8 cellular contexts compared by ENCODE assay signal in genomic region chr6:159788276-159788675, GRCh38. TPM values are rescaled to one million over a fixed set of nuclear protein-coding genes. Genes with fewer than 3 reads are reported as not detected.
A peak's percentile ranks its signal among the peaks of the same experiment; 100 is the strongest.
DNase-seq lines count a peak whose midpoint lies in the region; ATAC-seq, FAIRE-seq and TF ChIP-seq lines count a peak whose summit lies in the region.

No MANE protein-coding gene starts in this region.

- peaks cover 99% of the 10 kb centered on the region for H3K79me2 ChIP-seq in K562 (ENCODE audit: control insufficient read depth, insufficient read depth, low read length)
- peaks cover 56% of the 10 kb centered on the region for H3K79me2 ChIP-seq in mesendoderm (ENCODE audit: control insufficient read depth, insufficient read depth, low read length)

- no peak overlapping the region for H2BK5ac ChIP-seq in mesendoderm (ENCODE audit: low read length)

- H3K4me2 ChIP-seq in K562 (ENCODE audit: insufficient read depth, low read length) (peak overlapping the region; percentile 96), mesendoderm (ENCODE audit: low read length) (peak overlapping the region; percentile 88)

- H2AK5ac ChIP-seq in mesendoderm (ENCODE audit: low read length): no peak overlapping the region

- no peak overlapping the region for H3K4ac ChIP-seq in mesendoderm (ENCODE audit: low read depth, low read length)

- H2BK120ac ChIP-seq in mesendoderm (ENCODE audit: low read depth, low read length): no peak overlapping the region

- no peak overlapping the region for H2AFZ ChIP-seq in K562 (ENCODE audit: low read depth, low read length)

- FAIRE-seq in K562 (lab: Jason Lieb, UNC): no peak

- H3K9ac ChIP-seq in K562 (ENCODE audit: insufficient read depth in 1 of 2, low read depth in 2 of 2, low read length in 2 of 2): peak overlapping the region; percentile 97 to 99
- peak overlapping the region; percentile 88 for H3K9ac ChIP-seq in mesendoderm (ENCODE audit: low read length)

- WGBS in K562 (ENCODE audit: insufficient coverage, low coverage, missing lambda C conversion rate): 3% methylated on average over 15 of the region's 15 CpGs
- no CpG with 5 or more reads among the region's 15 CpGs for WGBS in mesendoderm (ENCODE audit: extremely low coverage, insufficient coverage, low lambda C conversion rate)
- 31 to 35% methylated on average over 15 of the region's 15 CpGs for WGBS in aorta, 2 donors

- H3K27me3 ChIP-seq in K562 (ENCODE audit: control insufficient read depth in 2 of 2, insufficient read depth in 2 of 2, low read length in 2 of 2): no peaks in the 10 kb centered on the region
- no peaks in the 10 kb centered on the region for H3K27me3 ChIP-seq in mesendoderm (ENCODE audit: insufficient read depth, low read length, poor library complexity)
- no peaks in the 10 kb centered on the region for H3K27me3 ChIP-seq in aorta (ENCODE audit: control insufficient read depth in 1 of 2, insufficient read depth in 2 of 2, low read length in 1 of 2)

- H3K18ac ChIP-seq in mesendoderm (ENCODE audit: low read length): no peak overlapping the region

- H3K23ac ChIP-seq in mesendoderm (ENCODE audit: low read length): peak overlapping the region; percentile 80

- no peak for TF ChIP-seq CTCF in K562 (IDR thresholded peaks at IDR 0.05 in 2 of 3, conservative IDR thresholded peaks at IDR 0.05 in 1 of 3; ENCODE audit: insufficient read depth in 2 of 3, low read depth in 1 of 3, low read length in 3 of 3)

- ATAC-seq in K562 (no peak), aorta (ENCODE audit: low FRiP score) (no peak), HG02588 (IDR thresholded peaks at IDR 0.05; ENCODE audit: unreplicated experiment) (no peak)

- no peak for TF ChIP-seq RAD21 in K562 (CRISPR knock-in tag; conservative IDR thresholded peaks at IDR 0.05 in 1 of 2, IDR thresholded peaks at IDR 0.05 in 1 of 2)

- no peaks in the 10 kb centered on the region for H3K9me1 ChIP-seq in K562 (ENCODE audit: control insufficient read depth, insufficient read depth, low read length)

- H3K27ac ChIP-seq in K562 (ENCODE audit: extremely low read depth, low read depth, low read length) (peak overlapping the region; percentile 88), mesendoderm (ENCODE audit: low read depth, low read length) (no peak overlapping the region), aorta (ENCODE audit: low read depth in 1 of 2, low read length in 2 of 2) (no peak overlapping the region)

- in situ Hi-C loops in K562 (cut with MboI): no loop called here

- H3K4me3 ChIP-seq in K562 (peak overlapping the region; percentile 93), mesendoderm (ENCODE audit: low read length) (peak overlapping the region; percentile 88), aorta (ENCODE audit: low read length in 2 of 2) (peak overlapping the region; percentile 59 to 82)

- H3K56ac ChIP-seq in mesendoderm (ENCODE audit: low read length): peak overlapping the region; percentile 98

- peak; percentile 10 for DNase-seq in stimulated activated CD4-positive, alpha-beta T cell treated with anti-CD3 and anti-CD28 coated beads, Interleukin-4, amount 100 ng/mL, for 1 hour
- DNase-seq in stimulated activated CD4-positive, alpha-beta T cell treated with anti-CD3 and anti-CD28 coated beads, Interleukin-2, amount 100 ng/mL, for 48 hours: no peak
- no peak for DNase-seq in K562 (ENCODE audit: extremely low read depth in 1 of 4, low spot score in 3 of 4)
- no peak for DNase-seq in mesendoderm
- DNase-seq in aorta: no peak
- no peak for DNase-seq in occipital lobe (lab: John Stamatoyannopoulos, UW)
- no peak for DNase-seq in NCI-H526 (lab: John Stamatoyannopoulos, UW)

- no peak for TF ChIP-seq POLR2A in K562 (conservative IDR thresholded peaks at IDR 0.05)

- peaks cover 20% of the 10 kb centered on the region; the same call in 1 of the 2 replicates for H4K20me1 ChIP-seq in K562 (replicated peaks; ENCODE audit: control insufficient read depth, insufficient read depth, low read length)

- intact Hi-C loops in K562 (cut with micrococcal nuclease) (loop anchor here (1.0 to 2.0 kb wide), 2 partner anchors 18 to 27 kb away; no protein-coding TSS in a partner anchor), aorta (cut with DNase I) (no loop called here)

- peaks cover 79% of the 10 kb centered on the region for H3K36me3 ChIP-seq in K562 (ENCODE audit: control insufficient read depth, insufficient read depth, low read length)
- peaks cover 7% of the 10 kb centered on the region for H3K36me3 ChIP-seq in mesendoderm (ENCODE audit: control insufficient read depth, insufficient read depth, low read length)
- H3K36me3 ChIP-seq in aorta (ENCODE audit: control insufficient read depth in 1 of 2, insufficient read depth in 2 of 2, low read length in 1 of 2): peaks cover 0 to 3% of the 10 kb centered on the region in 2 donors

- no peak overlapping the region for H4K8ac ChIP-seq in mesendoderm (ENCODE audit: low read depth, low read length)

- H2BK15ac ChIP-seq in mesendoderm (replicated peaks; ENCODE audit: low read depth): no peak overlapping the region

- no peak for TF ChIP-seq EP300 in K562 (IDR thresholded peaks at IDR 0.05; ENCODE audit: low read length)

- POLR2A ChIA-PET in K562 (lab: Yijun Ruan, JAX): interaction anchor here (0.6 to 4.6 kb wide), 16 partner anchors 8 to 180 kb away, joined by 3 to 37 read pairs (median 6); partner anchors contain the start of genes PNLDC1, SOD2 and WTAP

- peaks cover 14 to 22% of the 10 kb centered on the region in 2 experiments; a peak in 4 of 5 replicates for H3K4me1 ChIP-seq in K562 (replicated peaks in 1 of 2; ENCODE audit: control insufficient read depth in 2 of 2, insufficient read depth in 2 of 2, low read length in 2 of 2)
- no peaks in the 10 kb centered on the region for H3K4me1 ChIP-seq in mesendoderm (ENCODE audit: control insufficient read depth, low read depth, low read length)
- peaks cover 0 to 3% of the 10 kb centered on the region in 2 donors for H3K4me1 ChIP-seq in aorta (ENCODE audit: control insufficient read depth in 1 of 2, insufficient read depth in 2 of 2, low read length in 2 of 2)

- H3K9me3 ChIP-seq in K562 (replicated peaks; ENCODE audit: control insufficient read depth, insufficient read depth, low read depth, low read length) (no peaks in the 10 kb centered on the region), aorta (ENCODE audit: control insufficient read depth, low read length) (no peaks in the 10 kb centered on the region)

- H3K79me1 ChIP-seq in mesendoderm (ENCODE audit: low read length): peaks cover 5% of the 10 kb centered on the region

- no peak overlapping the region for H4K5ac ChIP-seq in mesendoderm (ENCODE audit: low read length)

- BruUV-seq in K562 (replicated peaks; lab: Mats Ljungman, UMichigan): no TSS peak

- CTCF ChIA-PET in K562 (lab: Yijun Ruan, JAX; ENCODE audit: low intra/inter-chr PET ratio): interaction anchor here (0.6 to 1.4 kb wide), 2 partner anchors 97 to 100 kb away, joined by 3 read pairs; no protein-coding TSS in a partner anchor

RNA-seq across cellular contexts. Expression of gene TCP1, which starts 1.1 kb away (rescaled TPM):
- total RNA-seq in K562 (2011; cell fraction: chromatin; rRNA removed; ENCODE audit: low replicate concordance): 417 and 829 TPM in 2 replicates
- total RNA-seq in K562 (2011; cell fraction: nucleolus; rRNA removed): 282 and 299 TPM in 2 replicates
- 449 and 476 TPM in 2 replicates for total RNA-seq in K562 (2011; cell fraction: nucleoplasm; rRNA removed)
- total RNA-seq in K562 (2014; rRNA removed) (515 and 618 TPM in 2 replicates), K562 (2014; rRNA removed; fragmentation: Illumina TruSeq; extraction: Trizol) (801 and 895 TPM in 2 replicates), K562 (2015; rRNA removed; fragmentation: Illumina TruSeq; extraction: Trizol) (711 and 732 TPM in 2 replicates), K562 (2021) (627 and 658 TPM in 2 replicates), aorta (100 to 1,000 TPM; 110 to 146 TPM), occipital lobe (336 TPM)
- polyA plus RNA-seq in K562 (2011; rRNA removed) (276 and 332 TPM in 2 replicates), K562 (2014; fragmentation: Illumina TruSeq; extraction: Trizol) (575 and 659 TPM in 2 replicates), K562 (2014; fragmentation: Nextera tagmentation; extraction: Ambion mirVana) (100 to 1,000 TPM; 475 to 645 TPM), K562 (2014; rRNA removed) (311 and 331 TPM in 2 replicates), aorta (100 to 1,000 TPM; 105 to 116 TPM)
- polyA plus RNA-seq in K562 (2011; cell fraction: cytosol; rRNA removed): 190 and 209 TPM in 2 replicates
- 340 and 385 TPM in 2 replicates for polyA plus RNA-seq in K562 (2011; cell fraction: nucleus; rRNA removed)
- polyA plus RNA-seq in K562 (2012): 349 and 560 TPM in 2 replicates
- 971 and 1,025 TPM in 2 replicates for polyA minus RNA-seq in K562 (2011; rRNA and poly(A)+ RNA removed)
- polyA minus RNA-seq in K562 (2011; cell fraction: cytosol; rRNA and poly(A)+ RNA removed): 585 and 708 TPM in 2 replicates
- 302 and 460 TPM in 2 replicates for polyA minus RNA-seq in K562 (2011; cell fraction: nucleus; rRNA and poly(A)+ RNA removed)
- polyA plus RNA-seq in mesendoderm (2013, experiment 1 of 2): 221 TPM
- polyA plus RNA-seq in mesendoderm (2013, experiment 2 of 2): 220 TPM

RNA-seq across cellular contexts. Expression of gene MRPL18, which starts 2.0 kb away (rescaled TPM):
- 16.7 and 22.8 TPM in 2 replicates for total RNA-seq in K562 (2011; cell fraction: chromatin; rRNA removed; ENCODE audit: low replicate concordance)
- total RNA-seq in K562 (2011; cell fraction: nucleolus; rRNA removed): 19.2 and 19.5 TPM in 2 replicates
- 26.3 and 35.2 TPM in 2 replicates for total RNA-seq in K562 (2011; cell fraction: nucleoplasm; rRNA removed)
- 182 and 213 TPM in 2 replicates for total RNA-seq in K562 (2014; rRNA removed)
- 176 and 177 TPM in 2 replicates for total RNA-seq in K562 (2014; rRNA removed; fragmentation: Illumina TruSeq; extraction: Trizol)
- total RNA-seq in K562 (2015; rRNA removed; fragmentation: Illumina TruSeq; extraction: Trizol): 181 and 197 TPM in 2 replicates
- total RNA-seq in K562 (2021): 158 and 162 TPM in 2 replicates
- polyA plus RNA-seq in K562 (2011; rRNA removed): 142 and 149 TPM in 2 replicates
- 83.2 and 101 TPM in 2 replicates for polyA plus RNA-seq in K562 (2011; cell fraction: cytosol; rRNA removed)
- polyA plus RNA-seq in K562 (2011; cell fraction: nucleus; rRNA removed): 56.0 and 76.4 TPM in 2 replicates
- polyA plus RNA-seq in K562 (2012): 136 and 193 TPM in 2 replicates
- 175 and 196 TPM in 2 replicates for polyA plus RNA-seq in K562 (2014; fragmentation: Illumina TruSeq; extraction: Trizol)
- 100 to 1,000 TPM; 395 to 456 TPM for polyA plus RNA-seq in K562 (2014; fragmentation: Nextera tagmentation; extraction: Ambion mirVana)
- polyA plus RNA-seq in K562 (2014; rRNA removed): 220 and 256 TPM in 2 replicates
- polyA minus RNA-seq in K562 (2011; rRNA and poly(A)+ RNA removed): 64.8 and 70.6 TPM in 2 replicates
- 28.2 and 34.9 TPM in 2 replicates for polyA minus RNA-seq in K562 (2011; cell fraction: cytosol; rRNA and poly(A)+ RNA removed)
- 13.5 and 23.9 TPM in 2 replicates for polyA minus RNA-seq in K562 (2011; cell fraction: nucleus; rRNA and poly(A)+ RNA removed)
- 95.2 TPM for polyA plus RNA-seq in mesendoderm (2013, experiment 1 of 2)
- polyA plus RNA-seq in mesendoderm (2013, experiment 2 of 2): 95.5 TPM
- total RNA-seq in aorta: 10 to 100 TPM; 38.8 to 54.8 TPM
- polyA plus RNA-seq in aorta: 10 to 100 TPM; 55.2 to 83.3 TPM
- total RNA-seq in occipital lobe: 44.5 TPM

RNA-seq across cellular contexts. Expression of gene PNLDC1, which starts 11.8 kb away (rescaled TPM):
- not detected in 2 replicates for total RNA-seq in K562 (2011; cell fraction: chromatin; rRNA removed; ENCODE audit: low replicate concordance)
- total RNA-seq in K562 (2011; cell fraction: nucleolus; rRNA removed): not detected in 2 replicates
- not detected in 2 replicates for total RNA-seq in K562 (2011; cell fraction: nucleoplasm; rRNA removed)
- total RNA-seq in K562 (2014; rRNA removed) (not detected in 2 replicates), K562 (2014; rRNA removed; fragmentation: Illumina TruSeq; extraction: Trizol) (not detected in 2 replicates), K562 (2015; rRNA removed; fragmentation: Illumina TruSeq; extraction: Trizol) (not detected in 2 replicates), K562 (2021) (not detected in 2 replicates), aorta (under 1 TPM in 1 of 2 donors, not detected in 1; 0.26 TPM), occipital lobe (not detected)
- polyA plus RNA-seq in K562 (2011; rRNA removed) (not detected in 2 replicates), K562 (2014; fragmentation: Illumina TruSeq; extraction: Trizol) (not detected in 2 replicates), K562 (2014; fragmentation: Nextera tagmentation; extraction: Ambion mirVana) (not detected), K562 (2014; rRNA removed) (0.07 and 0.12 TPM in 2 replicates), aorta (under 1 TPM; 0.38 to 0.46 TPM)
- polyA plus RNA-seq in K562 (2011; cell fraction: cytosol; rRNA removed): 0.12 TPM in 1 of 2 replicates, not detected in the other
- polyA plus RNA-seq in K562 (2011; cell fraction: nucleus; rRNA removed): not detected in 2 replicates
- 0.04 and 0.28 TPM in 2 replicates for polyA plus RNA-seq in K562 (2012)
- polyA minus RNA-seq in K562 (2011; rRNA and poly(A)+ RNA removed): not detected in 2 replicates
- not detected in 2 replicates for polyA minus RNA-seq in K562 (2011; cell fraction: cytosol; rRNA and poly(A)+ RNA removed)
- polyA minus RNA-seq in K562 (2011; cell fraction: nucleus; rRNA and poly(A)+ RNA removed): not detected in 2 replicates
- polyA plus RNA-seq in mesendoderm (2013, experiment 1 of 2): 0.14 TPM
- 0.06 TPM for polyA plus RNA-seq in mesendoderm (2013, experiment 2 of 2)

RNA-seq across cellular contexts. Expression of gene ACAT2, which starts 26.4 kb away (rescaled TPM):
- total RNA-seq in K562 (2011; cell fraction: chromatin; rRNA removed; ENCODE audit: low replicate concordance): 97.0 and 119 TPM in 2 replicates
- total RNA-seq in K562 (2011; cell fraction: nucleolus; rRNA removed): 75.9 and 101 TPM in 2 replicates
- total RNA-seq in K562 (2011; cell fraction: nucleoplasm; rRNA removed): 118 and 128 TPM in 2 replicates
- total RNA-seq in K562 (2014; rRNA removed): 63.0 and 74.1 TPM in 2 replicates
- total RNA-seq in K562 (2014; rRNA removed; fragmentation: Illumina TruSeq; extraction: Trizol): 151 and 166 TPM in 2 replicates
- 78.8 and 85.6 TPM in 2 replicates for total RNA-seq in K562 (2015; rRNA removed; fragmentation: Illumina TruSeq; extraction: Trizol)
- 131 and 144 TPM in 2 replicates for total RNA-seq in K562 (2021)
- polyA plus RNA-seq in K562 (2011; rRNA removed): 265 and 286 TPM in 2 replicates
- polyA plus RNA-seq in K562 (2011; cell fraction: cytosol; rRNA removed): 60.4 and 121 TPM in 2 replicates
- polyA plus RNA-seq in K562 (2011; cell fraction: nucleus; rRNA removed): 71.9 and 123 TPM in 2 replicates
- 58.3 and 88.8 TPM in 2 replicates for polyA plus RNA-seq in K562 (2012)
- polyA plus RNA-seq in K562 (2014; fragmentation: Illumina TruSeq; extraction: Trizol): 93.8 and 98.3 TPM in 2 replicates
- polyA plus RNA-seq in K562 (2014; fragmentation: Nextera tagmentation; extraction: Ambion mirVana): 100 to 1,000 TPM; 247 to 309 TPM
- 90.9 and 94.5 TPM in 2 replicates for polyA plus RNA-seq in K562 (2014; rRNA removed)
- 193 and 204 TPM in 2 replicates for polyA minus RNA-seq in K562 (2011; rRNA and poly(A)+ RNA removed)
- polyA minus RNA-seq in K562 (2011; cell fraction: cytosol; rRNA and poly(A)+ RNA removed): 59.9 and 62.8 TPM in 2 replicates
- 42.4 and 92.6 TPM in 2 replicates for polyA minus RNA-seq in K562 (2011; cell fraction: nucleus; rRNA and poly(A)+ RNA removed)
- polyA plus RNA-seq in mesendoderm (2013, experiment 1 of 2): 155 TPM
- 160 TPM for polyA plus RNA-seq in mesendoderm (2013, experiment 2 of 2)
- total RNA-seq in aorta: 10 to 100 TPM; 16.5 to 21.4 TPM
- 10 to 100 TPM; 13.0 to 18.7 TPM for polyA plus RNA-seq in aorta
- total RNA-seq in occipital lobe: 69.9 TPM
